17 cellular contexts compared by ENCODE assay signal in genomic region chr11:26730711-26731460, GRCh38. TPM values are rescaled to one million over a fixed set of nuclear protein-coding genes. Genes with fewer than 3 reads are reported as not detected.
A peak's percentile ranks its signal among the peaks of the same experiment; 100 is the strongest.
DNase-seq lines count a peak whose midpoint lies in the region; ATAC-seq and TF ChIP-seq lines count a peak whose summit lies in the region.
"Had no signal": no experiment of that assay in that cellular context is flagged by ENCODE, and none has a peak within 500 bp of the region (broad histone marks: within the 10 kb centered on the region; RNA-seq: fewer than 3 reads in every experiment).

No MANE protein-coding gene starts in this region.

- no peak overlapping the region for H3K9ac ChIP-seq in IMR-90 (ENCODE audit: low read depth, low read length)

- DNase-seq in COLO829 (ENCODE audit: low spot score): peak; percentile 26
- DNase-seq in IMR-90: peak; percentile 1
- DNase-seq in iris pigment epithelial cell (ENCODE audit: low read depth): peak; percentile 43
- DNase-seq in T-helper 1 cell: no peak
- DNase-seq in activated CD4-positive, alpha-beta T cell treated with anti-CD3 and anti-CD28 coated beads for 36 hours: no peak
- DNase-seq: activated CD4-positive, alpha-beta memory T cell treated with anti-CD3 and anti-CD28 coated beads for 36 hours; activated gamma-delta T cell; NCI-H1105 treated with DMSO at 0.1 percent for 48 hours; NCI-H446; stimulated activated naive CD8-positive, alpha-beta T cell treated with anti-CD3 and anti-CD28 coated beads, Interleukin-15, amount 100 ng/mL, for 72 hours; T-helper 9 cell had no signal

- H3K36me3 ChIP-seq in IMR-90 (ENCODE audit: control insufficient read depth, insufficient read depth, low read length): no peaks in the 10 kb centered on the region
- H3K36me3 ChIP-seq: breast epithelium had no signal

- intact Hi-C loops in IMR-90 (cut with micrococcal nuclease): no loop called here
- intact Hi-C loops in activated CD4-positive, alpha-beta T cell treated with anti-CD3 and anti-CD28 coated beads for 36 hours (cut with DNase I, micrococcal nuclease): no loop called here

- no peak overlapping the region for H3K4me3 Mint-ChIP-seq in activated CD4-positive, alpha-beta T cell treated with anti-CD3 and anti-CD28 coated beads for 36 hours
- H3K4me3 Mint-ChIP-seq: activated CD4-positive, alpha-beta memory T cell treated with anti-CD3 and anti-CD28 coated beads for 36 hours; stimulated activated naive CD8-positive, alpha-beta T cell treated with anti-CD3 and anti-CD28 coated beads, Interleukin-15, amount 100 ng/mL, for 72 hours had no signal

- no peaks in the 10 kb centered on the region for H3K9me3 ChIP-seq in IMR-90 (ENCODE audit: control insufficient read depth, insufficient read depth, low read length)

- H2AFZ ChIP-seq in IMR-90 (replicated peaks; ENCODE audit: low read length, poor library complexity): no peak overlapping the region

- H3K4ac ChIP-seq in IMR-90 (ENCODE audit: low read depth, low read length): no peak overlapping the region

- H3K79me1 ChIP-seq in IMR-90 (ENCODE audit: low read depth in 1 of 2, low read length in 2 of 2): no peaks in the 10 kb centered on the region

- dilution Hi-C loops in IMR-90 (cut with HindIII; ENCODE audit: low sequenced_read_pairs, unreplicated experiment): loop anchor here (25.0 kb wide), 1 partner anchor 406 kb away; no protein-coding TSS in a partner anchor

- H2AK9ac ChIP-seq in IMR-90 (replicated peaks; ENCODE audit: low read depth, low read length, poor library complexity): no peak overlapping the region

- no peaks in the 10 kb centered on the region for H3K9me1 ChIP-seq in IMR-90 (ENCODE audit: insufficient read depth, low read length)

- H3K27me3 ChIP-seq in IMR-90 (ENCODE audit: control insufficient read depth, insufficient read depth, low read length): no peaks in the 10 kb centered on the region
- H3K27me3 ChIP-seq: breast epithelium had no signal

- no peak overlapping the region for H4K5ac ChIP-seq in IMR-90 (ENCODE audit: low read depth, low read length)

- TF ChIP-seq CTCF in IMR-90 (conservative IDR thresholded peaks at IDR 0.05; ENCODE audit: low read depth, low read length): no peak

- no peak for TF ChIP-seq RAD21 in IMR-90 (IDR thresholded peaks at IDR 0.05; ENCODE audit: low read length)

- no peaks in the 10 kb centered on the region for H4K20me1 ChIP-seq in IMR-90 (ENCODE audit: insufficient read depth, low read length)

- no peak overlapping the region for H3K18ac ChIP-seq in IMR-90 (ENCODE audit: low read depth, low read length)

- WGBS in IMR-90 (ENCODE audit: extremely low coverage in 2 of 2, insufficient read length in 1 of 2), 2 experiments: no CpG with 5 or more reads among the region's 5 CpGs

- H3K56ac ChIP-seq in IMR-90 (ENCODE audit: extremely low read depth, insufficient read depth, low read length): no peak overlapping the region

- H2AK5ac ChIP-seq in IMR-90 (ENCODE audit: low read depth, low read length): no peak overlapping the region

- no peak overlapping the region for H2BK20ac ChIP-seq in IMR-90 (ENCODE audit: low read depth, low read length)

- no peak overlapping the region for H4K8ac ChIP-seq in IMR-90 (ENCODE audit: low read depth in 2 of 2, low read length in 2 of 2)

- no peak for TF ChIP-seq POLR2A in IMR-90 (IDR thresholded peaks at IDR 0.05; ENCODE audit: low read depth, low read length)

- no peak overlapping the region for H2BK5ac ChIP-seq in IMR-90 (ENCODE audit: low read depth, low read length, poor library complexity, severe bottlenecking)

- ATAC-seq in IMR-90 (ENCODE audit: low read depth) (no peak), GM18520 (IDR thresholded peaks at IDR 0.05; ENCODE audit: unreplicated experiment) (no peak), GM18519 (IDR thresholded peaks at IDR 0.05; ENCODE audit: low FRiP score, unreplicated experiment) (no peak)
- no peak for ATAC-seq in activated CD4-positive, alpha-beta T cell treated with anti-CD3 and anti-CD28 coated beads for 36 hours
- ATAC-seq: stimulated activated naive CD8-positive, alpha-beta T cell treated with anti-CD3 and anti-CD28 coated beads, Interleukin-15, amount 100 ng/mL, for 72 hours had no signal

- no peak overlapping the region for H3K4me2 ChIP-seq in IMR-90 (ENCODE audit: low read depth, low read length)

- H3K27ac ChIP-seq in IMR-90 (ENCODE audit: insufficient read depth, low read length) (no peak overlapping the region), angular gyrus (ENCODE audit: low read depth, low read length) (peak overlapping the region; percentile 4)
- H3K27ac ChIP-seq: breast epithelium, epithelial cell of prostate had no signal

- no peaks in the 10 kb centered on the region for H3K4me1 Mint-ChIP-seq in activated CD4-positive, alpha-beta T cell treated with anti-CD3 and anti-CD28 coated beads for 36 hours
- H3K4me1 Mint-ChIP-seq: stimulated activated naive CD8-positive, alpha-beta T cell treated with anti-CD3 and anti-CD28 coated beads, Interleukin-15, amount 100 ng/mL, for 72 hours had no signal

- peaks cover 10% of the 10 kb centered on the region for H3K9me3 Mint-ChIP-seq in activated CD4-positive, alpha-beta T cell treated with anti-CD3 and anti-CD28 coated beads for 36 hours (ENCODE audit: low read depth)

- H4K91ac ChIP-seq in IMR-90 (ENCODE audit: insufficient read depth, low read depth, low read length): no peak overlapping the region

- no peaks in the 10 kb centered on the region for H3K36me3 Mint-ChIP-seq in activated CD4-positive, alpha-beta T cell treated with anti-CD3 and anti-CD28 coated beads for 36 hours (ENCODE audit: low read depth)
- H3K36me3 Mint-ChIP-seq: activated CD4-positive, alpha-beta memory T cell treated with anti-CD3 and anti-CD28 coated beads for 36 hours had no signal

- no TSS peak for BruUV-seq in IMR-90 (replicated peaks; lab: Mats Ljungman, UMichigan)

- H2BK120ac ChIP-seq in IMR-90 (ENCODE audit: low read depth, low read length): no peak overlapping the region

- no peak overlapping the region for H2BK15ac ChIP-seq in IMR-90 (ENCODE audit: low read depth, low read length)

- H3K23ac ChIP-seq in IMR-90 (ENCODE audit: low read depth, low read length): no peak overlapping the region

- H3K4me1 ChIP-seq in IMR-90 (ENCODE audit: control insufficient read depth, insufficient read depth, low read length): no peaks in the 10 kb centered on the region
- H3K4me1 ChIP-seq: breast epithelium had no signal

- H3K27me3 Mint-ChIP-seq in activated CD4-positive, alpha-beta T cell treated with anti-CD3 and anti-CD28 coated beads for 36 hours: no peaks in the 10 kb centered on the region
- H3K27me3 Mint-ChIP-seq: activated CD4-positive, alpha-beta memory T cell treated with anti-CD3 and anti-CD28 coated beads for 36 hours; stimulated activated naive CD8-positive, alpha-beta T cell treated with anti-CD3 and anti-CD28 coated beads, Interleukin-15, amount 100 ng/mL, for 72 hours had no signal

- no peak overlapping the region for H3K4me3 ChIP-seq in IMR-90 (ENCODE audit: insufficient read depth, low read depth, low read length)
- H3K4me3 ChIP-seq: breast epithelium had no signal

- H3K14ac ChIP-seq in IMR-90 (replicated peaks; ENCODE audit: low read depth, low read length): no peak overlapping the region

- CTCF ChIA-PET in IMR-90 (lab: Yijun Ruan, JAX): no interaction called here
- CTCF ChIA-PET in activated CD4-positive, alpha-beta T cell treated with anti-CD3 and anti-CD28 coated beads for 36 hours (lab: Charles Lee): no interaction called here

- in situ Hi-C loops in IMR-90 (cut with MboI; ENCODE audit: low sequenced_read_pairs): no loop called here

- POLR2A ChIA-PET in IMR-90 (lab: Charles Lee; ENCODE audit: unreplicated experiment): no interaction called here
- POLR2A ChIA-PET in activated CD4-positive, alpha-beta T cell treated with anti-CD3 and anti-CD28 coated beads for 36 hours (lab: Charles Lee): no interaction called here

- no peak overlapping the region for H3K27ac Mint-ChIP-seq in activated CD4-positive, alpha-beta T cell treated with anti-CD3 and anti-CD28 coated beads for 36 hours
- H3K27ac Mint-ChIP-seq: activated CD4-positive, alpha-beta memory T cell treated with anti-CD3 and anti-CD28 coated beads for 36 hours; stimulated activated naive CD8-positive, alpha-beta T cell treated with anti-CD3 and anti-CD28 coated beads, Interleukin-15, amount 100 ng/mL, for 72 hours had no signal

TF ChIP-seq in IMR-90, 13 proteins besides CTCF, POLR2A, EP300 and RAD21:
- TF ChIP-seq BHLHE40 (IDR thresholded peaks at IDR 0.05; ENCODE audit: low read depth, low read length) (no peak), CEBPB (IDR thresholded peaks at IDR 0.05; ENCODE audit: low read depth, low read length) (peak; percentile 24; the same call in 1 of the 2 replicates)

RNA-seq across cellular contexts. Expression of gene SLC5A12, which starts 9.0 kb away (rescaled TPM):
- not detected in 2 replicates for total RNA-seq in IMR-90 (2012; rRNA removed)
- not detected in 2 replicates for polyA plus RNA-seq in IMR-90 (2012; rRNA removed)
- polyA plus RNA-seq in IMR-90 (2012; cell fraction: cytosol; rRNA removed): not detected in 2 replicates
- 0.02 TPM in 1 of 2 replicates, not detected in the other for polyA plus RNA-seq in IMR-90 (2012; cell fraction: nucleus; rRNA removed; ENCODE audit: low replicate concordance)
- not detected for total RNA-seq in activated CD4-positive, alpha-beta T cell treated with anti-CD3 and anti-CD28 coated beads for 36 hours
- total RNA-seq: activated CD4-positive, alpha-beta memory T cell treated with anti-CD3 and anti-CD28 coated beads for 36 hours; breast epithelium had no signal
- polyA plus RNA-seq: BJ had no signal

Comparison
In these comparisons a context has a peak if more than half of its experiments do, and no peak if none do; other contexts are left out.
1. DNase-seq: peak in COLO829 (single experiment), IMR-90 (single experiment) and iris pigment epithelial cell (single experiment); none in T-helper 1 cell (0 of 5) and activated CD4-positive, alpha-beta T cell treated with anti-CD3 and anti-CD28 coated beads for 36 hours (single experiment).